8 cellular contexts compared by ENCODE assay signal in the genomic region with DNA sequence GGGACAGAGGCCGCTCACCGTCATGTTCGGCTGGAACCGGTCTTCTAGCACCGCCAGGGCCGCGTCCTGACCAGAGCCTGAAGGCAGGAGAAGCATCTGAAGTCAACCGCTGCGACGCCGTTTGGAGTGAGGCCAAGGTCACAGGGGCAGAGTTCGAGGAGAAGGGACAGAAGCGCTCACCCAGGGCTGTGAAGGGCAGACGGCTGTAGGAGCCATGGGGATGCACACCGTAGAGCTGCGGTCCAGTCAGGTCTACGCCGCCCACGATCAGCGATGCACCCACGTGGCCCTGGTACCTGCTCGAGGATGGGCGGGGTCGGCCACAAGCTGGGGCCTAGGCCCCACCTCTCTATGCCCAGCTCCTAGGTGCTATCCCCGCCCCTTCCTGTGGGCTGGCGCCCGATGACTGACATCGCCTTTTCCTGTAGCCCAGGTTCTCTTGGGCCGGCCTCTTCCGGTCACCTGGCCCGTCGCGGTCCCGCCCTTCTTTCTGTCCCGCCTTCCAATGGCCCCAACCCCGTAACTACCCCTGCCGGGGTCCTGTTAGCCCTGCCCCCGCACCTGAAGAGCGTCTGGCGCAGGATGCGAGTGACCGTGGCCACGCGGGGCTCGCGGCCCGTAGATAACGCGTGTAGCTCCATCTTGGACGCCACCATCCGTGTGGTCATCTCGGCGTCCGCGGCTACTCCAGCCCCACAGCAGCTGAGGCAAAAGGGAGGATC. TPM values are rescaled to one million over a fixed set of nuclear protein-coding genes. Genes with fewer than 3 reads are reported as not detected.
A peak's percentile ranks its signal among the peaks of the same experiment; 100 is the strongest.
DNase-seq lines count a peak whose midpoint lies in the region; ATAC-seq and TF ChIP-seq lines count a peak whose summit lies in the region.

No MANE protein-coding gene starts in this region.

- no peaks in the 10 kb centered on the region for H3K27me3 ChIP-seq in GM23338 (ENCODE audit: insufficient read depth)

- H3K27ac Mint-ChIP-seq in GM23338, result peak overlapping the region; percentile 99
- H3K27ac Mint-ChIP-seq in naive B cell, result peak overlapping the region; percentile 90 to 99 (median 97)
- peak overlapping the region; percentile 100 for H3K27ac Mint-ChIP-seq in stimulated activated effector memory CD8-positive, alpha-beta T cell treated with anti-CD3 and anti-CD28 coated beads, Interleukin-12 subunit alpha, Interleukin-12 subunit beta, amount 100 ng/mL, for 72 hours

- H3K27ac ChIP-seq in GM23338 (ENCODE audit: low read depth), result peak overlapping the region; percentile 79; the same call in 1 of the 2 replicates

- no peaks in the 10 kb centered on the region for H3K9me2 ChIP-seq in GM23338 (ENCODE audit: insufficient read depth)

- H3K4me3 ChIP-seq in GM23338, result peak overlapping the region; percentile 98

- H3F3A ChIP-seq in GM23338 (replicated peaks; ENCODE audit: low read depth), result peaks cover 9% of the 10 kb centered on the region; the same call in 1 of the 2 replicates

- peaks cover 5% of the 10 kb centered on the region; the same call in 1 of the 2 replicates for H3K79me2 ChIP-seq in GM23338 (replicated peaks; ENCODE audit: insufficient read depth)

- no peak for TF ChIP-seq CTCF in GM23338 (conservative IDR thresholded peaks at IDR 0.05; ENCODE audit: low read depth in 2 of 2)

- peak overlapping the region; percentile 99 for H3K4me2 ChIP-seq in GM23338

- ATAC-seq in GM23338, result peak; percentile 91
- ATAC-seq in naive B cell (ENCODE audit: low read depth in 2 of 2), result peak; percentile 86 to 87
- peak; percentile 95 for ATAC-seq in stimulated activated effector memory CD8-positive, alpha-beta T cell treated with anti-CD3 and anti-CD28 coated beads, Interleukin-12 subunit alpha, Interleukin-12 subunit beta, amount 100 ng/mL, for 72 hours

- H3K4me1 Mint-ChIP-seq in GM23338, result peaks cover 21% of the 10 kb centered on the region
- peaks cover 34 to 36% (median 35%) of the 10 kb centered on the region in 3 donors for H3K4me1 Mint-ChIP-seq in naive B cell
- peaks cover 42% of the 10 kb centered on the region for H3K4me1 Mint-ChIP-seq in stimulated activated effector memory CD8-positive, alpha-beta T cell treated with anti-CD3 and anti-CD28 coated beads, Interleukin-12 subunit alpha, Interleukin-12 subunit beta, amount 100 ng/mL, for 72 hours

- H2AFZ ChIP-seq in GM23338, result peak overlapping the region; percentile 91

- H3K36me3 Mint-ChIP-seq in GM23338 (ENCODE audit: low read depth) (peaks cover 20% of the 10 kb centered on the region; the same call in 2 of the 3 replicates), naive B cell (peaks cover 0 to 10% of the 10 kb centered on the region in 2 donors)
- peaks cover 82% of the 10 kb centered on the region for H3K36me3 Mint-ChIP-seq in stimulated activated effector memory CD8-positive, alpha-beta T cell treated with anti-CD3 and anti-CD28 coated beads, Interleukin-12 subunit alpha, Interleukin-12 subunit beta, amount 100 ng/mL, for 72 hours

- H3K4me3 Mint-ChIP-seq in GM23338 (peak overlapping the region; percentile 100), naive B cell (peak overlapping the region; percentile 99 to 100 (median 99))
- H3K4me3 Mint-ChIP-seq in stimulated activated effector memory CD8-positive, alpha-beta T cell treated with anti-CD3 and anti-CD28 coated beads, Interleukin-12 subunit alpha, Interleukin-12 subunit beta, amount 100 ng/mL, for 72 hours, result peak overlapping the region; percentile 100

- H3K9me3 Mint-ChIP-seq in GM23338 (0 out of 3 replicates have a peak, but pooled peaks cover 3% of the 10 kb centered on the region), naive B cell (no peaks in the 10 kb centered on the region)
- H3K9me3 Mint-ChIP-seq in stimulated activated effector memory CD8-positive, alpha-beta T cell treated with anti-CD3 and anti-CD28 coated beads, Interleukin-12 subunit alpha, Interleukin-12 subunit beta, amount 100 ng/mL, for 72 hours, result no peaks in the 10 kb centered on the region

- H3K27me3 Mint-ChIP-seq in GM23338 (ENCODE audit: insufficient read depth, low read depth, poor library complexity) (peaks cover 41% of the 10 kb centered on the region), naive B cell (no peaks in the 10 kb centered on the region)

- no peaks in the 10 kb centered on the region for H3K36me3 ChIP-seq in GM23338 (ENCODE audit: insufficient read depth)

- peak; percentile 95 for DNase-seq in Daoy (ENCODE audit: low read depth)
- DNase-seq in GM23338 (ENCODE audit: low spot score), result peak; percentile 99
- DNase-seq in Kasumi-1 (lab: John Stamatoyannopoulos, UW), result peak; percentile 93 to 95
- DNase-seq in RKO (ENCODE audit: low spot score), result peak; percentile 94
- peak; percentile 81 to 92 for DNase-seq in activated T-helper 1 cell treated with anti-CD3 and anti-CD28 coated beads, Interleukin-2, amount 50 U/mL, for 16 hours (ENCODE audit: low read depth in 1 of 2, low spot score in 1 of 2)
- DNase-seq in fibroblast of gingiva (ENCODE audit: low read depth), result peak; percentile 86
- peak; percentile 89 for DNase-seq in naive B cell
- peak; percentile 72 to 92 for DNase-seq in stimulated activated effector memory CD8-positive, alpha-beta T cell treated with anti-CD3 and anti-CD28 coated beads, Interleukin-12 subunit alpha, Interleukin-12 subunit beta, amount 100 ng/mL, for 72 hours (ENCODE audit: low spot score in 2 of 2)

- H3K4me1 ChIP-seq in GM23338 (ENCODE audit: insufficient read depth), result peaks cover 10% of the 10 kb centered on the region; the same call in 1 of the 2 replicates

- peaks cover 3% of the 10 kb centered on the region for H4K20me1 ChIP-seq in GM23338 (replicated peaks; ENCODE audit: insufficient read depth)

TF ChIP-seq in GM23338, 12 proteins besides CTCF, POLR2A, EP300 and RAD21 (continues in another document):
- TF ChIP-seq STAT1 (IDR thresholded peaks at IDR 0.05; ENCODE audit: unreplicated experiment) (no peak), POLR2AphosphoS5 (IDR thresholded peaks at IDR 0.05; ENCODE audit: low read depth) (peak; percentile 95)

RNA-seq across cellular contexts. Expression of a gene that starts 1.1 kb away (rescaled TPM):
- 58.1 and 72.7 TPM in 2 replicates for total RNA-seq in Daoy (2014; rRNA removed; shearing (Covaris generic))
- total RNA-seq in GM23338 (2014; rRNA removed; shearing (Covaris generic)), result 27.5 and 35.0 TPM in 2 replicates
- polyA plus RNA-seq in GM23338 (2016; fragmentation: Nextera tagmentation; extraction: Ambion mirVana) (114 and 129 TPM in 2 replicates), naive B cell (ENCODE audit: low read depth in 6 of 6) (100 to 1,000 TPM; 398 to 770 (median 477) TPM)

RNA-seq across cellular contexts. Expression of a gene that starts 3.9 kb away (rescaled TPM):
- total RNA-seq in Daoy (2014; rRNA removed; shearing (Covaris generic)), result 0.74 and 1.6 TPM in 2 replicates
- 1.6 and 8.0 TPM in 2 replicates for total RNA-seq in GM23338 (2014; rRNA removed; shearing (Covaris generic))
- 12.8 and 13.0 TPM in 2 replicates for polyA plus RNA-seq in GM23338 (2016; fragmentation: Nextera tagmentation; extraction: Ambion mirVana)
- polyA plus RNA-seq in naive B cell (ENCODE audit: low read depth in 6 of 6), result 1 to 10 TPM in 4 of 6 donors, under 1 TPM in 2; 0.65 to 3.2 (median 1.3) TPM

RNA-seq across cellular contexts. Expression of a gene that starts 8.4 kb away (rescaled TPM):
- total RNA-seq in Daoy (2014; rRNA removed; shearing (Covaris generic)), result 0.77 and 0.97 TPM in 2 replicates
- 17.6 and 18.9 TPM in 2 replicates for total RNA-seq in GM23338 (2014; rRNA removed; shearing (Covaris generic))
- 12.4 and 13.7 TPM in 2 replicates for polyA plus RNA-seq in GM23338 (2016; fragmentation: Nextera tagmentation; extraction: Ambion mirVana)
- 1 to 10 TPM in 2 of 6 donors, under 1 TPM in 2, not detected in 2; 0.30 to 4.2 (median 0.93) TPM for polyA plus RNA-seq in naive B cell (ENCODE audit: low read depth in 6 of 6)

RNA-seq across cellular contexts. Expression of a gene that starts 32.9 kb away (rescaled TPM):
- total RNA-seq in Daoy (2014; rRNA removed; shearing (Covaris generic)), result 7.0 and 13.5 TPM in 2 replicates
- 53.0 and 56.7 TPM in 2 replicates for total RNA-seq in GM23338 (2014; rRNA removed; shearing (Covaris generic))
- polyA plus RNA-seq in GM23338 (2016; fragmentation: Nextera tagmentation; extraction: Ambion mirVana) (17.6 and 19.9 TPM in 2 replicates), naive B cell (ENCODE audit: low read depth in 6 of 6) (1 to 10 TPM; 2.8 to 5.4 (median 3.7) TPM)

RNA-seq across cellular contexts. Expression of a gene that starts 42.5 kb away (rescaled TPM):
- total RNA-seq in Daoy (2014; rRNA removed; shearing (Covaris generic)), result 1.5 and 2.3 TPM in 2 replicates
- 22.1 and 23.9 TPM in 2 replicates for total RNA-seq in GM23338 (2014; rRNA removed; shearing (Covaris generic))
- 8.3 and 14.3 TPM in 2 replicates for polyA plus RNA-seq in GM23338 (2016; fragmentation: Nextera tagmentation; extraction: Ambion mirVana)
- polyA plus RNA-seq in naive B cell (ENCODE audit: low read depth in 6 of 6), result 10 to 100 TPM; 14.2 to 24.4 (median 17.4) TPM

Comparison
In these comparisons a context has a peak if more than half of its experiments do, and no peak if none do; other contexts are left out.
1. Peak in every context shown above with its lines: DNase-seq, ATAC-seq, H3K4me3 ChIP-seq and H3K27ac ChIP-seq.